ENCODE assay signal across 10 cellular contexts in genomic region chr1:203592156-203592555, GRCh38. TPM values are rescaled to one million over a fixed set of nuclear protein-coding genes. Genes with fewer than 3 reads are reported as not detected.
DNase-seq lines count a peak whose midpoint lies in the region; ATAC-seq and TF ChIP-seq lines count a peak whose summit lies in the region.
"Had no signal": no experiment of that assay in that cellular context is flagged by ENCODE, and none has a peak within 500 bp of the region (broad histone marks: within the 10 kb centered on the region; RNA-seq: fewer than 3 reads in every experiment).

No MANE protein-coding gene starts in this region.

- POLR2A ChIA-PET in OCI-LY7 (lab: Charles Lee): interaction anchor here (0.6 kb wide), 1 partner anchor 408 kb away, joined by 4 read pairs; no protein-coding TSS in a partner anchor

- H3K27ac ChIP-seq in OCI-LY7 (ENCODE audit: low read depth, low read length, poor library complexity, severe bottlenecking): no peak overlapping the region

- no TSS peak for BruUV-seq in OCI-LY7 (replicated peaks; lab: Mats Ljungman, UMichigan)

- no peaks in the 10 kb centered on the region for H3K9me2 ChIP-seq in OCI-LY7 (ENCODE audit: insufficient read depth, low read length)

- H3K79me2 ChIP-seq in OCI-LY7 (ENCODE audit: insufficient read depth, low read depth, low read length): no peaks in the 10 kb centered on the region

- H3K4me1 ChIP-seq in OCI-LY7 (ENCODE audit: insufficient read depth, low read length, poor library complexity, severe bottlenecking): no peaks in the 10 kb centered on the region

- CTCF ChIA-PET in OCI-LY7 (lab: Charles Lee; ENCODE audit: unreplicated experiment): no interaction called here

- H3K36me3 ChIP-seq in OCI-LY7 (ENCODE audit: insufficient read depth, low read length): no peaks in the 10 kb centered on the region
- H3K36me3 ChIP-seq: HAP-1 had no signal

- H3K4me3 ChIP-seq in OCI-LY7 (ENCODE audit: low read depth, low read length, poor library complexity, severe bottlenecking): no peak overlapping the region
- H3K4me3 ChIP-seq: HAP-1 had no signal

- no peaks in the 10 kb centered on the region for H4K20me1 ChIP-seq in OCI-LY7 (ENCODE audit: insufficient read depth, low read length)

- no peaks in the 10 kb centered on the region for H3K9me3 ChIP-seq in OCI-LY7 (ENCODE audit: low read length)
- H3K9me3 ChIP-seq: HAP-1 had no signal

- no peak overlapping the region for H2AFZ ChIP-seq in OCI-LY7 (ENCODE audit: low read length)

- DNase-seq in HuH-7 (ENCODE audit: low spot score) (peak; percentile 33), amniotic epithelial cell (ENCODE audit: low read depth) (peak; percentile 47), islet precursor cell (peak; percentile 99), sciatic nerve (ENCODE audit: low spot score) (no peak), OCI-LY7 (ENCODE audit: low spot score) (no peak)
- no peak for DNase-seq in activated CD4-positive, CD25-positive, alpha-beta regulatory T cell treated with anti-CD3 and anti-CD28 coated beads, Interleukin-2, amount 50 U/mL, for 72 hours
- DNase-seq: stimulated activated naive B cell treated with anti-CD40 and anti-IgM and Interleukin-4, amounts not matched to agents 10 μg/mL and 1 μg/mL and 100 μg/mL, for 72 hours; T-helper 9 cell had no signal

- ATAC-seq in sciatic nerve (peak; percentile 43), HG03457 (IDR thresholded peaks at IDR 0.05; ENCODE audit: unreplicated experiment) (no peak)
- ATAC-seq: stimulated activated naive B cell treated with anti-CD40 and anti-IgM and Interleukin-4, amounts not matched to agents 10 μg/mL and 1 μg/mL and 100 μg/mL, for 72 hours had no signal

- intact Hi-C loops in sciatic nerve (cut with DNase I): no loop called here
- intact Hi-C loops in OCI-LY7 (cut with micrococcal nuclease; ENCODE audit: unreplicated experiment): no loop called here

- TF ChIP-seq CTCF in OCI-LY7 (conservative IDR thresholded peaks at IDR 0.05; ENCODE audit: low read length): no peak

- no peak overlapping the region for H3K4me2 ChIP-seq in OCI-LY7 (ENCODE audit: low read length)

RNA-seq across cellular contexts. Expression of gene ATP2B4, which starts 34.5 kb away (rescaled TPM):
- 107 TPM for total RNA-seq in sciatic nerve
- total RNA-seq in OCI-LY7 (2014; rRNA removed; shearing (Covaris generic)): 7.5 and 8.5 TPM in 2 replicates
- 16.6 and 16.7 TPM in 2 replicates for total RNA-seq in OCI-LY7 (2022)

Comparison
In these comparisons a context has a peak if more than half of its experiments do, and no peak if none do; other contexts are left out.
1. DNase-seq: peak in HuH-7 (single experiment), amniotic epithelial cell (single experiment) and islet precursor cell (single experiment); none in sciatic nerve (single experiment), OCI-LY7 (single experiment) and activated CD4-positive, CD25-positive, alpha-beta regulatory T cell treated with anti-CD3 and anti-CD28 coated beads, Interleukin-2, amount 50 U/mL, for 72 hours (single experiment).